In the genomic region with DNA sequence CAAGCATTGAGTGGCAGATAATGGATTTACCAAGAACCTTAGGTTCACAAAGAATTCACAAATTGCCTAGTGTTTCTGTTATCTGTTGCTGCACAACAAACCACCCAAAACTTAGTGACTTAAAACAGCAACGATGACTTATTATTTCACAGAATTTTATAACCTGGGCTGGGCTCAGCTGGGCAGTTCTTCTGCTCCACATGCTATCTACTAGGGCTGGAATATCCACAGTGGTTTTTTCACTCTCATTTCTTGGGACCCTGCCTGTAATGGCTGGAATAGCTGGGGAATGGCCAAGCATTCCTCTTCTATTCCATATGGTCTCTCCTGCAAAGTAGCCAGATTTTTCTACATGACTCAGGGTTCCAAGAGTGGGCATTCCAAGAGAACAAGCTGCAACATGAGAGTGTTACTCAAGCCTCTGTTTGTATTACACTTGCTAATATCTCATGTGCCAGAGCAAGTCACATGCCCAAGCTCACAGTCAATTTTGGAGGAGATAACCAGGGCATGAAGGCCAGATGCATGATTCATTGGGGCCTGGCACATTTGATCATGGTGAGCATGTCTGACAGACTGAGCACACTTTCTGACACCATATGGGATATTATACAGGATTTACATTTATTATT, we compare ENCODE assay signal across 15 cellular contexts.
DNase-seq lines count a peak whose midpoint lies in the region; ATAC-seq and TF ChIP-seq lines count a peak whose summit lies in the region.
"Had no signal": no experiment of that assay in that cellular context is flagged by ENCODE, and none has a peak within 500 bp of the region (broad histone marks: within the 10 kb centered on the region; RNA-seq: fewer than 3 reads in every experiment).

No MANE protein-coding gene starts in this region.

- TF ChIP-seq POLR2A in GM18505 (IDR thresholded peaks at IDR 0.05; ENCODE audit: borderline replicate concordance, extremely low read depth, insufficient read depth, insufficient read length) = no peak

- ATAC-seq in GM18519 (IDR thresholded peaks at IDR 0.05; ENCODE audit: low FRiP score, unreplicated experiment) (no peak), GM18505 (IDR thresholded peaks at IDR 0.05; ENCODE audit: unreplicated experiment) (no peak)
- ATAC-seq: left cardiac atrium had no signal

- DNase-seq in AG10803 (ENCODE audit: low read depth) = peak; percentile 30
- DNase-seq in HPDE6-E6E7 (ENCODE audit: extremely low spot score) = peak; percentile 95
- DNase-seq in amniotic epithelial cell (ENCODE audit: low read depth) = peak; percentile 33
- DNase-seq in foreskin melanocyte = peak; percentile 21
- DNase-seq in NCI-H69 (lab: John Stamatoyannopoulos, UW) = no peak
- no peak for DNase-seq in medulla oblongata (ENCODE audit: extremely low spot score)
- DNase-seq: activated CD4-positive, alpha-beta T cell treated with anti-CD3 and anti-CD28 coated beads, Interleukin-2, amount 10 ng/mL, durations not matched to agents 7 days and 5 days; activated naive CD4-positive, alpha-beta T cell treated with Interleukin-2 at 50 U/mL for 16 hours; CD4-positive, alpha-beta memory T cell; cortex of kidney; left cardiac atrium; NCI-H1048; Peyer's patch had no signal

- TF ChIP-seq CTCF in AG10803 (conservative IDR thresholded peaks at IDR 0.05; ENCODE audit: low read length) = no peak

- H3K4me3 ChIP-seq in AG10803 (ENCODE audit: low read length) = no peak overlapping the region
- H3K4me3 ChIP-seq: Peyer's patch had no signal

Comparison
In these comparisons a context has a peak if more than half of its experiments do, and no peak if none do; other contexts are left out.
1. DNase-seq: peak in AG10803 (single experiment), HPDE6-E6E7 (single experiment), amniotic epithelial cell (single experiment) and foreskin melanocyte (single experiment); none in NCI-H69 (single experiment) and medulla oblongata (single experiment).